Comparison of ENCODE assay signal across 9 cellular contexts in genomic region chr21:45550552-45551210, GRCh38. TPM values are rescaled to one million over a fixed set of nuclear protein-coding genes. Genes with fewer than 3 reads are reported as not detected.
DNase-seq lines count a peak whose midpoint lies in the region; ATAC-seq, FAIRE-seq and TF ChIP-seq lines count a peak whose summit lies in the region.
"Had no signal": no experiment of that assay in that cellular context is flagged by ENCODE, and none has a peak within 500 bp of the region (broad histone marks: within the 10 kb centered on the region; RNA-seq: fewer than 3 reads in every experiment).

No MANE protein-coding gene starts in this region.

- H3K36me3 Mint-ChIP-seq in activated naive CD4-positive, alpha-beta T cell treated with anti-CD3 and anti-CD28 coated beads for 36 hours (ENCODE audit: low read depth), result no peaks in the 10 kb centered on the region
- H3K36me3 Mint-ChIP-seq in naive thymus-derived CD8-positive, alpha-beta T cell, result no peaks in the 10 kb centered on the region

- intact Hi-C loops in activated naive CD4-positive, alpha-beta T cell treated with anti-CD3 and anti-CD28 coated beads for 36 hours (cut with micrococcal nuclease), result loop anchor here (1.0 to 5.0 kb wide), 10 partner anchors 8 to 472 kb away; partner anchors contain the start of genes PCBP3 and SLC19A1

- peak overlapping the region; percentile 99 for H3K27ac Mint-ChIP-seq in activated naive CD4-positive, alpha-beta T cell treated with anti-CD3 and anti-CD28 coated beads for 36 hours
- peak overlapping the region; percentile 85 to 97 (median 92) for H3K27ac Mint-ChIP-seq in naive thymus-derived CD8-positive, alpha-beta T cell

- TF ChIP-seq POLR2A in GM12892 (IDR thresholded peaks at IDR 0.05; ENCODE audit: low read depth, low read length), result no peak

- H3K4me1 Mint-ChIP-seq in activated naive CD4-positive, alpha-beta T cell treated with anti-CD3 and anti-CD28 coated beads for 36 hours (ENCODE audit: low read depth), result peaks cover 32% of the 10 kb centered on the region
- H3K4me1 Mint-ChIP-seq in naive thymus-derived CD8-positive, alpha-beta T cell, result peaks cover 19 to 54% (median 44%) of the 10 kb centered on the region in 4 donors

- ATAC-seq in naive thymus-derived CD8-positive, alpha-beta T cell, result peak in 1 of 2 donors; percentile 31

- CTCF ChIA-PET in activated naive CD4-positive, alpha-beta T cell treated with anti-CD3 and anti-CD28 coated beads for 36 hours (lab: Charles Lee), result interaction anchor here (0.6 to 2.6 kb wide), 3 partner anchors 42 to 330 kb away, joined by 3 to 9 read pairs (median 4); no protein-coding TSS in a partner anchor

- no peak for FAIRE-seq in GM12892 (lab: Jason Lieb, UNC)
- FAIRE-seq: colon had no signal

- no peaks in the 10 kb centered on the region for H3K27me3 Mint-ChIP-seq in activated naive CD4-positive, alpha-beta T cell treated with anti-CD3 and anti-CD28 coated beads for 36 hours (ENCODE audit: low read depth)
- H3K27me3 Mint-ChIP-seq in naive thymus-derived CD8-positive, alpha-beta T cell, result no peaks in the 10 kb centered on the region

- POLR2A ChIA-PET in naive thymus-derived CD8-positive, alpha-beta T cell (lab: Charles Lee), result interaction anchor here (0.6 kb wide), 1 partner anchor 15 kb away, joined by 6 read pairs; no protein-coding TSS in a partner anchor

- peak; percentile 54 for DNase-seq in GM12892 (ENCODE audit: insufficient read length)
- DNase-seq in KG1 (lab: John Stamatoyannopoulos, UW), result peak; percentile 60
- peak; percentile 85 for DNase-seq in activated naive CD4-positive, alpha-beta T cell treated with anti-CD3 and anti-CD28 coated beads for 36 hours
- peak in 5 of 10 donors; percentile 20 to 56 (median 31) for DNase-seq in naive thymus-derived CD8-positive, alpha-beta T cell
- DNase-seq in DMS153 (lab: John Stamatoyannopoulos, UW), result no peak
- DNase-seq in NCI-H2196 (lab: John Stamatoyannopoulos, UW; ENCODE audit: unreplicated experiment), result no peak
- no peak for DNase-seq in middle frontal gyrus (ENCODE audit: extremely low spot score, low spot score)
- DNase-seq in NCI-H2081 (lab: John Stamatoyannopoulos, UW), result no peak

- no peaks in the 10 kb centered on the region for H3K9me3 Mint-ChIP-seq in activated naive CD4-positive, alpha-beta T cell treated with anti-CD3 and anti-CD28 coated beads for 36 hours
- H3K9me3 Mint-ChIP-seq in naive thymus-derived CD8-positive, alpha-beta T cell, result peaks cover 0 to 1% (median 0%) of the 10 kb centered on the region in 9 donors

- peak overlapping the region; percentile 69 for H3K4me3 Mint-ChIP-seq in activated naive CD4-positive, alpha-beta T cell treated with anti-CD3 and anti-CD28 coated beads for 36 hours
- peak overlapping the region; percentile 67 to 89 (median 83) for H3K4me3 Mint-ChIP-seq in naive thymus-derived CD8-positive, alpha-beta T cell

RNA-seq across cellular contexts. Expression of gene SLC19A1, which starts 8.4 kb away (rescaled TPM):
- polyA plus RNA-seq in GM12892 (2012; ENCODE audit: missing spikeins), result 5.6 TPM
- 10 to 100 TPM; 32.2 to 33.0 TPM for total RNA-seq in activated naive CD4-positive, alpha-beta T cell treated with anti-CD3 and anti-CD28 coated beads for 36 hours
- 10 to 100 TPM; 10.2 to 14.4 TPM for total RNA-seq in naive thymus-derived CD8-positive, alpha-beta T cell
- polyA plus RNA-seq in naive thymus-derived CD8-positive, alpha-beta T cell, result 10 to 100 TPM in 1 of 3 donors, 1 to 10 TPM in 2; 4.6 to 12.1 (median 9.3) TPM

Comparison
In these comparisons a context has a peak if more than half of its experiments do, and no peak if none do; other contexts are left out.
1. DNase-seq: peak in GM12892 (single experiment), KG1 (single experiment) and activated naive CD4-positive, alpha-beta T cell treated with anti-CD3 and anti-CD28 coated beads for 36 hours (single experiment); none in DMS153 (single experiment), NCI-H2196 (single experiment), middle frontal gyrus (single experiment) and NCI-H2081 (0 of 2).